In the genomic region with DNA sequence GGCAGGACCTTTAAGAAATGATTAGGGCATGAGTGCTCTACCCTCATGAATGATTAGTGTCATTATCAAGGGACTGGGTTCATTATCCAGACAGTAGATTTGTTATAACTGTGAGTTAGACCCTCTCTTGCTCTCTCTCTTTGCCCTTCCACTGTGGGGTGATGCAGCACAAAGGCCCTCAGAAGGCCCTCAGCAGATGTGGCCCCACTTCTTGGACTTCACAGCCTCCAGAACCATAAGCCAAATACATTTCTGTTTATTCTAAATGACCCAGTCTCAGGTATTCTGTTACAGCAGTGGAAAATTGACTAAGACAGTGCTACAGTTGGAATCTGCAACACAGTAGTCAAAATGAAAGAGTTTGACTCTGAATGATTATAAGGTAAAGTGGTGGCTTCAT, we compare ENCODE assay signal across 35 cellular contexts.
"Had no signal": no experiment of that assay in that cellular context is flagged by ENCODE, and none has a peak within 500 bp of the region (broad histone marks: within the 10 kb centered on the region; RNA-seq: fewer than 3 reads in every experiment).

No MANE protein-coding gene starts in this region.

- H3K36me3 ChIP-seq: MG63 had no signal

- H3K4me3 ChIP-seq: MG63 had no signal

- H3K27me3 ChIP-seq: MG63 had no signal

- DNase-seq: Karpas-422, Kasumi-1, MG63, MM.1S, MV-4-11, NCI-H1048, NCI-H1092, NCI-H1092 treated with DMSO at 0.1 percent for 48 hours, NCI-H1105, NCI-H1105 treated with DMSO at 0.1 percent for 48 hours, NCI-H1417, NCI-H1417 treated with DMSO at 0.1 percent for 48 hours, NCI-H1436, NCI-H1436 treated with DMSO at 0.1 percent for 48 hours, NCI-H146, NCI-H1694, NCI-H1694 treated with DMSO at 0.1 percent for 48 hours, NCI-H187, NCI-H187 treated with DMSO at 0.1 percent for 48 hours, NCI-H1930, NCI-H2029, NCI-H2029 treated with DMSO at 0.1 percent for 48 hours, NCI-H2081, NCI-H2081 treated with DMSO at 0.1 percent for 48 hours, NCI-H2107, NCI-H2171, NCI-H2171 treated with DMSO at 0.1 percent for 48 hours, NCI-H2227 treated with DMSO at 0.1 percent for 48 hours, NCI-H226, NCI-H345, NCI-H446, NCI-H446 treated with DMSO at 0.1 percent for 48 hours, NCI-H510A, NCI-H510A treated with DMSO at 0.1 percent for 48 hours, NCI-H524 had no signal

- H3K9me3 ChIP-seq: MG63 had no signal
